7 cellular contexts compared by ENCODE assay signal in genomic region chr10:73743327-73743904, GRCh38. TPM values are rescaled to one million over a fixed set of nuclear protein-coding genes. Genes with fewer than 3 reads are reported as not detected.
DNase-seq lines count a peak whose midpoint lies in the region; ATAC-seq and TF ChIP-seq lines count a peak whose summit lies in the region.

No MANE protein-coding gene starts in this region.

- H3K27ac ChIP-seq in adipose tissue (ENCODE audit: low read depth, low read length) = peak overlapping the region; percentile 56
- peak overlapping the region; percentile 98 for H3K27ac ChIP-seq in substantia nigra (ENCODE audit: low read depth, low read length, poor library complexity, severe bottlenecking)

- no peak for ATAC-seq in HG03139 (IDR thresholded peaks at IDR 0.05; ENCODE audit: unreplicated experiment)

- no peak for DNase-seq in Jurkat, Clone E6-1 (ENCODE audit: low read depth, low spot score)
- no peak for DNase-seq in kidney epithelial cell (ENCODE audit: low read depth)
- DNase-seq in substantia nigra (lab: John Stamatoyannopoulos, UW) = no peak
- no peak for DNase-seq in inferior parietal cortex (ENCODE audit: extremely low spot score)
- no peak for DNase-seq in DMS 273 treated with DMSO at 0.1 percent for 48 hours (lab: John Stamatoyannopoulos, UW)

- no peaks in the 10 kb centered on the region for H3K27me3 ChIP-seq in kidney epithelial cell (ENCODE audit: control insufficient read depth, insufficient read depth, low read length)

- TF ChIP-seq CTCF in kidney epithelial cell (IDR thresholded peaks at IDR 0.05; ENCODE audit: insufficient read depth, low read length, poor library complexity, severe bottlenecking) = no peak

- H3K36me3 ChIP-seq in kidney epithelial cell (ENCODE audit: control insufficient read depth, insufficient read depth, low read length) = peaks cover 1% of the 10 kb centered on the region

- H3K4me3 ChIP-seq in Jurkat, Clone E6-1 (ENCODE audit: low read length) = peak overlapping the region; percentile 77
- H3K4me3 ChIP-seq in kidney epithelial cell (ENCODE audit: low read depth, low read length) = peak overlapping the region; percentile 99

- 32 to 38% (median 33%) methylated on average over 6 of the region's 6 CpGs for WGBS in adipose tissue, 3 donors

RNA-seq across cellular contexts. Expression of gene SEC24C, which starts 0.8 kb away (rescaled TPM):
- polyA plus RNA-seq in Jurkat, Clone E6-1 (2012; ENCODE audit: insufficient read depth, insufficient read length) = 35.0 TPM
- polyA plus RNA-seq in adipose tissue = 10 to 100 TPM; 22.1 to 34.1 (median 32.9) TPM
- total RNA-seq in kidney epithelial cell = 61.0 and 70.9 TPM in 2 replicates

RNA-seq across cellular contexts. Expression of gene CHCHD1, which starts 38.4 kb away (rescaled TPM):
- 85.9 TPM for polyA plus RNA-seq in Jurkat, Clone E6-1 (2012; ENCODE audit: insufficient read depth, insufficient read length)
- polyA plus RNA-seq in adipose tissue = 10 to 100 TPM; 24.0 to 53.3 (median 47.1) TPM
- 41.8 and 46.8 TPM in 2 replicates for total RNA-seq in kidney epithelial cell

RNA-seq across cellular contexts. Expression of gene ZSWIM8, which starts 42.0 kb away (rescaled TPM):
- 28.1 TPM for polyA plus RNA-seq in Jurkat, Clone E6-1 (2012; ENCODE audit: insufficient read depth, insufficient read length)
- 10 to 100 TPM; 47.1 to 86.5 (median 65.1) TPM for polyA plus RNA-seq in adipose tissue
- total RNA-seq in kidney epithelial cell = 66.7 and 90.8 TPM in 2 replicates

RNA-seq across cellular contexts. Expression of gene AGAP5, which starts 45.5 kb away (rescaled TPM):
- 4.1 TPM for polyA plus RNA-seq in Jurkat, Clone E6-1 (2012; ENCODE audit: insufficient read depth, insufficient read length)
- 1 to 10 TPM; 2.2 to 4.3 (median 3.3) TPM for polyA plus RNA-seq in adipose tissue
- 2.6 and 2.9 TPM in 2 replicates for total RNA-seq in kidney epithelial cell
